In the genomic region with DNA sequence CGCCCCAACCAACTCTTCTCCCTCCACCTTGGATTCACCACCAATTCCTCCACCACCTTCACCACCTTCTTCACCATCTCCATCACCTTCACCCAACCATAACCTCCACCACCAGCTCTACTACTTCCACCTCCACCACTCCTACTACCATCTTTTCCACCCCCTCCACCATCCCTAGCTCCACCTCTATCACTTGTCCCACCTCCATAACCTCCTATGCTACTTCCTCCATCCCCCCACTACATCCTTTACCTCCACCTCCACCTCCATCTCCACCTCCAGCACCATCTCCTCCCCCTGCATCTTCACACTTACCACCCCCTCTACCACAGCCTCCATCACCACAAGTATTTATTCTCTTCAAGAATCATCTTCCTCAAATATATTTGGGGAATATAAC, we compare ENCODE assay signal across 2 cellular contexts.
TF ChIP-seq lines count a peak whose summit lies in the region.

No MANE protein-coding gene starts in this region.

TF ChIP-seq in HEK293, 187 proteins besides CTCF, POLR2A, EP300 and RAD21:
- TF ChIP-seq, protein P1, sequence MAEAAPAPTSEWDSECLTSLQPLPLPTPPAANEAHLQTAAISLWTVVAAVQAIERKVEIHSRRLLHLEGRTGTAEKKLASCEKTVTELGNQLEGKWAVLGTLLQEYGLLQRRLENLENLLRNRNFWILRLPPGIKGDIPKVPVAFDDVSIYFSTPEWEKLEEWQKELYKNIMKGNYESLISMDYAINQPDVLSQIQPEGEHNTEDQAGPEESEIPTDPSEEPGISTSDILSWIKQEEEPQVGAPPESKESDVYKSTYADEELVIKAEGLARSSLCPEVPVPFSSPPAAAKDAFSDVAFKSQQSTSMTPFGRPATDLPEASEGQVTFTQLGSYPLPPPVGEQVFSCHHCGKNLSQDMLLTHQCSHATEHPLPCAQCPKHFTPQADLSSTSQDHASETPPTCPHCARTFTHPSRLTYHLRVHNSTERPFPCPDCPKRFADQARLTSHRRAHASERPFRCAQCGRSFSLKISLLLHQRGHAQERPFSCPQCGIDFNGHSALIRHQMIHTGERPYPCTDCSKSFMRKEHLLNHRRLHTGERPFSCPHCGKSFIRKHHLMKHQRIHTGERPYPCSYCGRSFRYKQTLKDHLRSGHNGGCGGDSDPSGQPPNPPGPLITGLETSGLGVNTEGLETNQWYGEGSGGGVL (tag by site-specific recombination; IDR thresholded peaks at IDR 0.05), result 0 out of 2 replicates have a peak, but pooled peaks have one; percentile 8
- peak; percentile 98 for TF ChIP-seq EGR2 (tag by site-specific recombination; IDR thresholded peaks at IDR 0.05; ENCODE audit: low read depth)
- TF ChIP-seq ZNF501 (tag by site-specific recombination; IDR thresholded peaks at IDR 0.05), result no peak
- TF ChIP-seq, protein P2, sequence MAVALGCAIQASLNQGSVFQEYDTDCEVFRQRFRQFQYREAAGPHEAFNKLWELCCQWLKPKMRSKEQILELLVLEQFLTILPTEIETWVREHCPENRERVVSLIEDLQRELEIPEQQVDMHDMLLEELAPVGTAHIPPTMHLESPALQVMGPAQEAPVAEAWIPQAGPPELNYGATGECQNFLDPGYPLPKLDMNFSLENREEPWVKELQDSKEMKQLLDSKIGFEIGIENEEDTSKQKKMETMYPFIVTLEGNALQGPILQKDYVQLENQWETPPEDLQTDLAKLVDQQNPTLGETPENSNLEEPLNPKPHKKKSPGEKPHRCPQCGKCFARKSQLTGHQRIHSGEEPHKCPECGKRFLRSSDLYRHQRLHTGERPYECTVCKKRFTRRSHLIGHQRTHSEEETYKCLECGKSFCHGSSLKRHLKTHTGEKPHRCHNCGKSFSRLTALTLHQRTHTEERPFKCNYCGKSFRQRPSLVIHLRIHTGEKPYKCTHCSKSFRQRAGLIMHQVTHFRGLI (tag by site-specific recombination; IDR thresholded peaks at IDR 0.05), result no peak
- TF ChIP-seq, protein P3, sequence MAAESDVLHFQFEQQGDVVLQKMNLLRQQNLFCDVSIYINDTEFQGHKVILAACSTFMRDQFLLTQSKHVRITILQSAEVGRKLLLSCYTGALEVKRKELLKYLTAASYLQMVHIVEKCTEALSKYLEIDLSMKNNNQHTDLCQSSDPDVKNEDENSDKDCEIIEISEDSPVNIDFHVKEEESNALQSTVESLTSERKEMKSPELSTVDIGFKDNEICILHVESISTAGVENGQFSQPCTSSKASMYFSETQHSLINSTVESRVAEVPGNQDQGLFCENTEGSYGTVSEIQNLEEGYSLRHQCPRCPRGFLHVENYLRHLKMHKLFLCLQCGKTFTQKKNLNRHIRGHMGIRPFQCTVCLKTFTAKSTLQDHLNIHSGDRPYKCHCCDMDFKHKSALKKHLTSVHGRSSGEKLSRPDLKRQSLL (tag by site-specific recombination; IDR thresholded peaks at IDR 0.05), result peak; percentile 66; the same call in 1 of the 2 replicates
- TF ChIP-seq ZNF785 (tag by site-specific recombination; IDR thresholded peaks at IDR 0.05), result peak; percentile 32; the same call in 1 of the 2 replicates
- TF ChIP-seq SALL2 (tag by site-specific recombination; IDR thresholded peaks at IDR 0.05; ENCODE audit: borderline replicate concordance), result no peak
- TF ChIP-seq ZFP69B (tag by site-specific recombination; IDR thresholded peaks at IDR 0.05), result no peak
- TF ChIP-seq GLIS1 (tag by site-specific recombination; IDR thresholded peaks at IDR 0.05), result no peak
- TF ChIP-seq, protein P4, sequence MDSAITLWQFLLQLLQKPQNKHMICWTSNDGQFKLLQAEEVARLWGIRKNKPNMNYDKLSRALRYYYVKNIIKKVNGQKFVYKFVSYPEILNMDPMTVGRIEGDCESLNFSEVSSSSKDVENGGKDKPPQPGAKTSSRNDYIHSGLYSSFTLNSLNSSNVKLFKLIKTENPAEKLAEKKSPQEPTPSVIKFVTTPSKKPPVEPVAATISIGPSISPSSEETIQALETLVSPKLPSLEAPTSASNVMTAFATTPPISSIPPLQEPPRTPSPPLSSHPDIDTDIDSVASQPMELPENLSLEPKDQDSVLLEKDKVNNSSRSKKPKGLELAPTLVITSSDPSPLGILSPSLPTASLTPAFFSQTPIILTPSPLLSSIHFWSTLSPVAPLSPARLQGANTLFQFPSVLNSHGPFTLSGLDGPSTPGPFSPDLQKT (IDR thresholded peaks at IDR 0.05; ENCODE audit: borderline replicate concordance, low read depth, low read length), result no peak
- TF ChIP-seq MZF1 (tag by site-specific recombination; IDR thresholded peaks at IDR 0.05; ENCODE audit: borderline replicate concordance), result no peak
- no peak for TF ChIP-seq ZNF561 (tag by site-specific recombination; IDR thresholded peaks at IDR 0.05; ENCODE audit: borderline replicate concordance)
- TF ChIP-seq ZFHX2 (tag by site-specific recombination; conservative IDR thresholded peaks at IDR 0.05), result peak; percentile 74
- TF ChIP-seq GLI4 (tag by site-specific recombination; IDR thresholded peaks at IDR 0.05), result no peak
- TF ChIP-seq, protein P5, sequence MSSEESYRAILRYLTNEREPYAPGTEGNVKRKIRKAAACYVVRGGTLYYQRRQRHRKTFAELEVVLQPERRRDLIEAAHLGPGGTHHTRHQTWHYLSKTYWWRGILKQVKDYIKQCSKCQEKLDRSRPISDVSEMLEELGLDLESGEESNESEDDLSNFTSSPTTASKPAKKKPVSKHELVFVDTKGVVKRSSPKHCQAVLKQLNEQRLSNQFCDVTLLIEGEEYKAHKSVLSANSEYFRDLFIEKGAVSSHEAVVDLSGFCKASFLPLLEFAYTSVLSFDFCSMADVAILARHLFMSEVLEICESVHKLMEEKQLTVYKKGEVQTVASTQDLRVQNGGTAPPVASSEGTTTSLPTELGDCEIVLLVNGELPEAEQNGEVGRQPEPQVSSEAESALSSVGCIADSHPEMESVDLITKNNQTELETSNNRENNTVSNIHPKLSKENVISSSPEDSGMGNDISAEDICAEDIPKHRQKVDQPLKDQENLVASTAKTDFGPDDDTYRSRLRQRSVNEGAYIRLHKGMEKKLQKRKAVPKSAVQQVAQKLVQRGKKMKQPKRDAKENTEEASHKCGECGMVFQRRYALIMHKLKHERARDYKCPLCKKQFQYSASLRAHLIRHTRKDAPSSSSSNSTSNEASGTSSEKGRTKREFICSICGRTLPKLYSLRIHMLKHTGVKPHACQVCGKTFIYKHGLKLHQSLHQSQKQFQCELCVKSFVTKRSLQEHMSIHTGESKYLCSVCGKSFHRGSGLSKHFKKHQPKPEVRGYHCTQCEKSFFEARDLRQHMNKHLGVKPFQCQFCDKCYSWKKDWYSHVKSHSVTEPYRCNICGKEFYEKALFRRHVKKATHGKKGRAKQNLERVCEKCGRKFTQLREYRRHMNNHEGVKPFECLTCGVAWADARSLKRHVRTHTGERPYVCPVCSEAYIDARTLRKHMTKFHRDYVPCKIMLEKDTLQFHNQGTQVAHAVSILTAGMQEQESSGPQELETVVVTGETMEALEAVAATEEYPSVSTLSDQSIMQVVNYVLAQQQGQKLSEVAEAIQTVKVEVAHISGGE (tag by site-specific recombination; conservative IDR thresholded peaks at IDR 0.05; ENCODE audit: low read depth), result no peak
- TF ChIP-seq ZNF140 (tag by site-specific recombination; IDR thresholded peaks at IDR 0.05), result no peak
- TF ChIP-seq ZNF169 (tag by site-specific recombination; IDR thresholded peaks at IDR 0.05), result 0 out of 2 replicates have a peak, but pooled peaks have one; percentile 23
TF ChIP-seq in HEK293: peak in this region for 6.

TF ChIP-seq in GM12878, 131 proteins besides CTCF, POLR2A, EP300 and RAD21:
- TF ChIP-seq YBX1 (IDR thresholded peaks at IDR 0.05) (no peak), HDGF (IDR thresholded peaks at IDR 0.05) (0 out of 2 replicates have a peak, but pooled peaks have one; percentile 26)
- TF ChIP-seq, protein P6, sequence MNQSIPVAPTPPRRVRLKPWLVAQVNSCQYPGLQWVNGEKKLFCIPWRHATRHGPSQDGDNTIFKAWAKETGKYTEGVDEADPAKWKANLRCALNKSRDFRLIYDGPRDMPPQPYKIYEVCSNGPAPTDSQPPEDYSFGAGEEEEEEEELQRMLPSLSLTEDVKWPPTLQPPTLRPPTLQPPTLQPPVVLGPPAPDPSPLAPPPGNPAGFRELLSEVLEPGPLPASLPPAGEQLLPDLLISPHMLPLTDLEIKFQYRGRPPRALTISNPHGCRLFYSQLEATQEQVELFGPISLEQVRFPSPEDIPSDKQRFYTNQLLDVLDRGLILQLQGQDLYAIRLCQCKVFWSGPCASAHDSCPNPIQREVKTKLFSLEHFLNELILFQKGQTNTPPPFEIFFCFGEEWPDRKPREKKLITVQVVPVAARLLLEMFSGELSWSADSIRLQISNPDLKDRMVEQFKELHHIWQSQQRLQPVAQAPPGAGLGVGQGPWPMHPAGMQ (IDR thresholded peaks at IDR 0.05; ENCODE audit: borderline replicate concordance), result peak; percentile 53; the same call in 1 of the 2 replicates
